11 cellular contexts compared by ENCODE assay signal in genomic region chr2:133266926-133267590, GRCh38.
A peak's percentile ranks its signal among the peaks of the same experiment; 100 is the strongest.
DNase-seq lines count a peak whose midpoint lies in the region; ATAC-seq, FAIRE-seq and TF ChIP-seq lines count a peak whose summit lies in the region.
"Had no signal": no experiment of that assay in that cellular context is flagged by ENCODE, and none has a peak within 500 bp of the region (broad histone marks: within the 10 kb centered on the region; RNA-seq: fewer than 3 reads in every experiment).

No MANE protein-coding gene starts in this region.

- ATAC-seq in GM21576 (IDR thresholded peaks at IDR 0.05; ENCODE audit: unreplicated experiment), result no peak
- no peak for ATAC-seq in stimulated activated naive CD8-positive, alpha-beta T cell treated with anti-CD3 and anti-CD28 coated beads, Interleukin-15, Interleukin-2, amounts not matched to agents 100 U/mL and 50 U/mL, for 24 hours

- peaks cover 37% of the 10 kb centered on the region for H3K27me3 ChIP-seq in neural progenitor cell

- H3K4me2 ChIP-seq in neural progenitor cell, result peak overlapping the region; percentile 93

- H4K20me1 ChIP-seq in neural progenitor cell (ENCODE audit: low read depth), result no peaks in the 10 kb centered on the region

- H3K79me2 ChIP-seq in neural progenitor cell (ENCODE audit: low read depth), result no peaks in the 10 kb centered on the region

- H3F3A ChIP-seq in neural progenitor cell (ENCODE audit: low read depth), result no peaks in the 10 kb centered on the region

- H3K4me3 ChIP-seq in epithelial cell of esophagus (ENCODE audit: low read length) (peak overlapping the region; percentile 40), neural progenitor cell (peak overlapping the region; percentile 64)

- peak overlapping the region; percentile 94 for H2AFZ ChIP-seq in neural progenitor cell (replicated peaks)

- peaks cover 11% of the 10 kb centered on the region for H3K4me1 ChIP-seq in neural progenitor cell

- TF ChIP-seq CTCF in epithelial cell of esophagus (IDR thresholded peaks at IDR 0.05; ENCODE audit: insufficient read depth, low read depth, low read length, missing control alignments) (no peak), neural progenitor cell (IDR thresholded peaks at IDR 0.05) (no peak)

- H3K9me3 Mint-ChIP-seq in neural progenitor cell, result no peaks in the 10 kb centered on the region
- H3K9me3 Mint-ChIP-seq in activated naive CD8-positive, alpha-beta T cell treated with anti-CD3 and anti-CD28 coated beads for 36 hours, result no peaks in the 10 kb centered on the region
- H3K9me3 Mint-ChIP-seq: T-helper 2 cell treated with Interferon-gamma antibody and Interleukin-4, amounts not matched to agents 5 μg/mL and 100 μg/mL, for 36 hours had no signal

- peaks cover 2% of the 10 kb centered on the region for H3K27me3 Mint-ChIP-seq in neural progenitor cell (ENCODE audit: insufficient read depth, low read depth)
- peaks cover 22% of the 10 kb centered on the region for H3K27me3 Mint-ChIP-seq in activated naive CD8-positive, alpha-beta T cell treated with anti-CD3 and anti-CD28 coated beads for 36 hours

- H3K36me3 Mint-ChIP-seq in neural progenitor cell, result no peaks in the 10 kb centered on the region
- no peaks in the 10 kb centered on the region for H3K36me3 Mint-ChIP-seq in activated naive CD8-positive, alpha-beta T cell treated with anti-CD3 and anti-CD28 coated beads for 36 hours
- H3K36me3 Mint-ChIP-seq: stimulated activated naive B cell treated with anti-CD40 and anti-IgM and Interleukin-4, amounts not matched to agents 10 μg/mL and 1 μg/mL and 100 μg/mL, for 72 hours had no signal

- H3K9me3 ChIP-seq in neural progenitor cell (ENCODE audit: low read depth), result no peaks in the 10 kb centered on the region

- H3K27ac ChIP-seq in neural progenitor cell, result no peak overlapping the region

- no peaks in the 10 kb centered on the region for H3K36me3 ChIP-seq in neural progenitor cell

- DNase-seq in CD1c-positive myeloid dendritic cell (ENCODE audit: extremely low spot score), result peak; percentile 19
- DNase-seq in NCI-H2029 treated with DMSO at 0.1 percent for 48 hours (lab: John Stamatoyannopoulos, UW), result peak; percentile 32
- DNase-seq in epithelial cell of esophagus (ENCODE audit: low read depth), result no peak
- DNase-seq in neural progenitor cell (ENCODE audit: low spot score), result peak; percentile 56
- DNase-seq in activated naive CD8-positive, alpha-beta T cell treated with anti-CD3 and anti-CD28 coated beads for 36 hours, result no peak
- no peak for DNase-seq in stimulated activated naive CD8-positive, alpha-beta T cell treated with anti-CD3 and anti-CD28 coated beads, Interleukin-15, Interleukin-2, amounts not matched to agents 100 U/mL and 50 U/mL, for 24 hours
- DNase-seq in frontal cortex (ENCODE audit: low spot score in 2 of 2), result no peak
- DNase-seq: Kasumi-1; stimulated activated naive B cell treated with anti-CD40 and anti-IgM and Interleukin-4, amounts not matched to agents 10 μg/mL and 1 μg/mL and 100 μg/mL, for 72 hours had no signal

- FAIRE-seq in frontal cortex (lab: Jason Lieb, UNC), result no peak

- H3K9ac ChIP-seq in neural progenitor cell, result no peak overlapping the region

- peaks cover 37% of the 10 kb centered on the region for H3K4me1 Mint-ChIP-seq in neural progenitor cell
- no peaks in the 10 kb centered on the region for H3K4me1 Mint-ChIP-seq in activated naive CD8-positive, alpha-beta T cell treated with anti-CD3 and anti-CD28 coated beads for 36 hours

- H3K27ac Mint-ChIP-seq in neural progenitor cell, result peak overlapping the region; percentile 5
- H3K27ac Mint-ChIP-seq in activated naive CD8-positive, alpha-beta T cell treated with anti-CD3 and anti-CD28 coated beads for 36 hours, result no peak overlapping the region
- H3K27ac Mint-ChIP-seq: stimulated activated naive B cell treated with anti-CD40 and anti-IgM and Interleukin-4, amounts not matched to agents 10 μg/mL and 1 μg/mL and 100 μg/mL, for 72 hours; T-helper 2 cell treated with Interferon-gamma antibody and Interleukin-4, amounts not matched to agents 5 μg/mL and 100 μg/mL, for 36 hours had no signal

- H3K4me3 Mint-ChIP-seq in neural progenitor cell, result peak overlapping the region; percentile 91
- H3K4me3 Mint-ChIP-seq in activated naive CD8-positive, alpha-beta T cell treated with anti-CD3 and anti-CD28 coated beads for 36 hours, result no peak overlapping the region
- H3K4me3 Mint-ChIP-seq: T-helper 2 cell treated with Interferon-gamma antibody and Interleukin-4, amounts not matched to agents 5 μg/mL and 100 μg/mL, for 36 hours had no signal

Comparison
In these comparisons a context has a peak if more than half of its experiments do, and no peak if none do; other contexts are left out.
1. DNase-seq: peak in CD1c-positive myeloid dendritic cell (single experiment), NCI-H2029 treated with DMSO at 0.1 percent for 48 hours (single experiment) and neural progenitor cell (single experiment); none in epithelial cell of esophagus (single experiment), activated naive CD8-positive, alpha-beta T cell treated with anti-CD3 and anti-CD28 coated beads for 36 hours (single experiment), stimulated activated naive CD8-positive, alpha-beta T cell treated with anti-CD3 and anti-CD28 coated beads, Interleukin-15, Interleukin-2, amounts not matched to agents 100 U/mL and 50 U/mL, for 24 hours (single experiment) and frontal cortex (0 of 2).